ENCODE assay signal across 8 cellular contexts in genomic region chr1:28553229-28553930, GRCh38. TPM values are rescaled to one million over a fixed set of nuclear protein-coding genes. Genes with fewer than 3 reads are reported as not detected.
DNase-seq lines count a peak whose midpoint lies in the region; ATAC-seq and TF ChIP-seq lines count a peak whose summit lies in the region.

No MANE protein-coding gene starts in this region.

- H3K36me3 Mint-ChIP-seq in activated CD8-positive, alpha-beta T cell treated with anti-CD3 and anti-CD28 coated beads for 36 hours (ENCODE audit: low read depth) = peaks cover 19% of the 10 kb centered on the region
- H3K36me3 Mint-ChIP-seq in type B pancreatic cell = peaks cover 6% of the 10 kb centered on the region

- no peaks in the 10 kb centered on the region for H3K9me3 Mint-ChIP-seq in activated CD8-positive, alpha-beta T cell treated with anti-CD3 and anti-CD28 coated beads for 36 hours
- H3K9me3 Mint-ChIP-seq in type B pancreatic cell = no peaks in the 10 kb centered on the region

- H3K4me1 ChIP-seq in esophagus (ENCODE audit: control insufficient read depth in 2 of 2, insufficient read depth in 2 of 2, low read length in 1 of 2) (no peaks in the 10 kb centered on the region), mononuclear cell (ENCODE audit: insufficient read depth, low read length) (peaks cover 15% of the 10 kb centered on the region)

- peak; percentile 51 for DNase-seq in NCI-H748 (lab: John Stamatoyannopoulos, UW; ENCODE audit: unreplicated experiment)
- DNase-seq in NCI-H748 treated with DMSO at 0.1 percent for 48 hours (lab: John Stamatoyannopoulos, UW) = no peak
- DNase-seq in activated CD8-positive, alpha-beta T cell treated with anti-CD3 and anti-CD28 coated beads for 36 hours = peak; percentile 49
- DNase-seq in type B pancreatic cell (ENCODE audit: extremely low spot score, unreplicated experiment) = no peak

- CTCF ChIA-PET in activated CD8-positive, alpha-beta T cell treated with anti-CD3 and anti-CD28 coated beads for 36 hours (lab: Charles Lee) = interaction anchor here (1.0 to 5.1 kb wide), 3 partner anchors 26 to 144 kb away, joined by 3 to 30 read pairs (median 3); no protein-coding TSS in a partner anchor

- intact Hi-C loops in activated CD8-positive, alpha-beta T cell treated with anti-CD3 and anti-CD28 coated beads for 36 hours (cut with micrococcal nuclease) = no loop called here

- H3K4me1 Mint-ChIP-seq in activated CD8-positive, alpha-beta T cell treated with anti-CD3 and anti-CD28 coated beads for 36 hours (ENCODE audit: low read depth) = peaks cover 13% of the 10 kb centered on the region
- H3K4me1 Mint-ChIP-seq in type B pancreatic cell (ENCODE audit: unreplicated experiment) = no peaks in the 10 kb centered on the region

- no peaks in the 10 kb centered on the region for H3K27me3 ChIP-seq in esophagus (ENCODE audit: control insufficient read depth in 1 of 2, insufficient read depth in 2 of 2, low read length in 2 of 2)
- H3K27me3 ChIP-seq in mononuclear cell (ENCODE audit: insufficient read depth, low read length) = no peaks in the 10 kb centered on the region

- WGBS in esophagus, 2 donors = 0 to 1% methylated on average over 31 of the region's 31 CpGs

- ATAC-seq in GM21723 (IDR thresholded peaks at IDR 0.05; ENCODE audit: unreplicated experiment) = peak; percentile 32
- peak; percentile 11 for ATAC-seq in activated CD8-positive, alpha-beta T cell treated with anti-CD3 and anti-CD28 coated beads for 36 hours

- H3K9me3 ChIP-seq in KOPT-K1 (ENCODE audit: insufficient read depth, low read length, poor library complexity, severe bottlenecking) (no peaks in the 10 kb centered on the region), esophagus (ENCODE audit: control insufficient read depth in 2 of 2, insufficient read depth in 1 of 2, low read depth in 1 of 2, low read length in 1 of 2) (no peaks in the 10 kb centered on the region), mononuclear cell (ENCODE audit: low read depth, low read length) (no peaks in the 10 kb centered on the region)

- H3K36me3 ChIP-seq in KOPT-K1 (ENCODE audit: insufficient read depth, low read length) (peaks cover 29% of the 10 kb centered on the region), esophagus (ENCODE audit: control insufficient read depth in 2 of 2, insufficient read depth in 2 of 2, low read length in 1 of 2) (no peaks in the 10 kb centered on the region)

- H3K27ac Mint-ChIP-seq in activated CD8-positive, alpha-beta T cell treated with anti-CD3 and anti-CD28 coated beads for 36 hours = peak overlapping the region; percentile 98
- peak overlapping the region; percentile 94 for H3K27ac Mint-ChIP-seq in type B pancreatic cell

- POLR2A ChIA-PET in activated CD8-positive, alpha-beta T cell treated with anti-CD3 and anti-CD28 coated beads for 36 hours (lab: Charles Lee) = interaction anchor here (0.7 to 15.5 kb wide), 13 partner anchors 10 to 225 kb away, joined by 3 to 264 read pairs (median 4); partner anchors contain the start of genes MED18, RCC1, RNU11 and TAF12

- H3K27ac ChIP-seq in KOPT-K1 (ENCODE audit: low read depth, low read length, poor library complexity, severe bottlenecking) = peak overlapping the region; percentile 78
- peak overlapping the region; percentile 91 to 95 for H3K27ac ChIP-seq in esophagus (ENCODE audit: low read depth in 2 of 2, low read length in 1 of 2)

- no peak for TF ChIP-seq CTCF in activated CD8-positive, alpha-beta T cell treated with anti-CD3 and anti-CD28 coated beads for 36 hours (IDR thresholded peaks at IDR 0.05)
- no peak for TF ChIP-seq CTCF in type B pancreatic cell (conservative IDR thresholded peaks at IDR 0.05)

- H3K27me3 Mint-ChIP-seq in activated CD8-positive, alpha-beta T cell treated with anti-CD3 and anti-CD28 coated beads for 36 hours = no peaks in the 10 kb centered on the region
- H3K27me3 Mint-ChIP-seq in type B pancreatic cell = no peaks in the 10 kb centered on the region

- H3K4me3 ChIP-seq in esophagus (ENCODE audit: low read depth in 1 of 2, low read length in 2 of 2) (peak overlapping the region; percentile 84 to 91), mononuclear cell (ENCODE audit: low read length) (peak overlapping the region; percentile 95)

- peak overlapping the region; percentile 95 for H3K4me3 Mint-ChIP-seq in activated CD8-positive, alpha-beta T cell treated with anti-CD3 and anti-CD28 coated beads for 36 hours
- H3K4me3 Mint-ChIP-seq in type B pancreatic cell = peak overlapping the region; percentile 99

RNA-seq across cellular contexts. Expression of gene TRNAU1AP, which starts 0.5 kb away (rescaled TPM):
- 10 to 100 TPM; 42.5 to 47.8 TPM for total RNA-seq in activated CD8-positive, alpha-beta T cell treated with anti-CD3 and anti-CD28 coated beads for 36 hours
- polyA plus RNA-seq in esophagus = 10 to 100 TPM; 20.1 to 27.8 TPM
- total RNA-seq in mononuclear cell = 20.0 TPM
- 26.9 and 33.7 TPM in 2 replicates for total RNA-seq in type B pancreatic cell (ENCODE audit: low replicate concordance)

RNA-seq across cellular contexts. Expression of gene RAB42, which starts 38.7 kb away (rescaled TPM):
- total RNA-seq in activated CD8-positive, alpha-beta T cell treated with anti-CD3 and anti-CD28 coated beads for 36 hours = not detected
- polyA plus RNA-seq in esophagus = under 1 TPM; 0.51 to 0.96 TPM
- total RNA-seq in mononuclear cell (0.52 TPM), type B pancreatic cell (ENCODE audit: low replicate concordance) (0.52 and 2.7 TPM in 2 replicates)

RNA-seq across cellular contexts. Expression of gene RCC1, which starts 47.5 kb away (rescaled TPM):
- total RNA-seq in activated CD8-positive, alpha-beta T cell treated with anti-CD3 and anti-CD28 coated beads for 36 hours = 100 to 1,000 TPM; 108 to 113 TPM
- polyA plus RNA-seq in esophagus = 10 to 100 TPM; 32.5 to 46.4 TPM
- total RNA-seq in mononuclear cell (13.0 TPM), type B pancreatic cell (ENCODE audit: low replicate concordance) (38.8 and 46.5 TPM in 2 replicates)

Comparison
In these comparisons a context has a peak if more than half of its experiments do, and no peak if none do; other contexts are left out.
1. DNase-seq: peak in NCI-H748 (single experiment) and activated CD8-positive, alpha-beta T cell treated with anti-CD3 and anti-CD28 coated beads for 36 hours (single experiment); none in NCI-H748 treated with DMSO at 0.1 percent for 48 hours (single experiment) and type B pancreatic cell (single experiment).